In the genomic region with DNA sequence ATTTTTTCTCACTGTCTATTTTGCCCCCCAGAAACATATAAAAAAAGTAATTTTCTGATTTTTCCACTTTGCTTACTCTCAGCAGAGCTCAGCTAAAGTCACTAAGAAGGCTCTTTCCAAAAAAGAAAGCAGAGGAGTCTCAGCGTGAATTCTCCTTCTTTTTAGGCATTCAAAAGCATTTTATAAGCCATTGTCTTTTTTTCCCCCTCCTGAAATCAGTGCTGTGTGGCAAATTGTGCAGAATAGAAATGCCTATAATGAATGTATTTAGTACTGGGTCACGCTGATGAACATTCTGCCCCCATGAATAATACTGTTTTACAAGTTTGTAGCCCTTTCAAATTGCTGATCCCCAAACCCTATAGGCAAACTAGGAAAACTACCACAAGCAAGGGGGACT, we compare ENCODE assay signal across 12 cellular contexts. TPM values are rescaled to one million over a fixed set of nuclear protein-coding genes. Genes with fewer than 3 reads are reported as not detected.
DNase-seq lines count a peak whose midpoint lies in the region; TF ChIP-seq lines count a peak whose summit lies in the region.
"Had no signal": no experiment of that assay in that cellular context is flagged by ENCODE, and none has a peak within 500 bp of the region (broad histone marks: within the 10 kb centered on the region; RNA-seq: fewer than 3 reads in every experiment).

No MANE protein-coding gene starts in this region.

- dilution Hi-C loops in mammary epithelial cell (cut with HindIII; ENCODE audit: low sequenced_read_pairs), result loop anchor here (10.0 kb wide), 1 partner anchor 59 kb away; no protein-coding TSS in a partner anchor

- no peak overlapping the region for H3K4me2 ChIP-seq in mammary epithelial cell (ENCODE audit: insufficient read depth, low read depth, low read length)

- 78% methylated on average over 2 of the region's 2 CpGs for WGBS in mammary epithelial cell (ENCODE audit: low coverage, missing lambda C conversion rate)
- 17 to 47% methylated on average over 1 to 2 of the region's 2 CpGs for WGBS in endodermal cell (ENCODE audit: insufficient coverage in 1 of 2, insufficient read length in 1 of 2), 2 experiments

- TF ChIP-seq CTCF in breast epithelium (IDR thresholded peaks at IDR 0.05) (no peak), mammary epithelial cell (conservative IDR thresholded peaks at IDR 0.05 in 1 of 2, IDR thresholded peaks at IDR 0.05 in 1 of 2; ENCODE audit: extremely low read depth in 1 of 2, insufficient read depth in 1 of 2, low read depth in 1 of 2, low read length in 2 of 2) (no peak), endodermal cell (conservative IDR thresholded peaks at IDR 0.05) (peak; percentile 17), type B pancreatic cell (conservative IDR thresholded peaks at IDR 0.05) (no peak)

- H3K79me2 ChIP-seq in mammary epithelial cell (ENCODE audit: insufficient read depth, low read length), result no peaks in the 10 kb centered on the region

- no TSS peak for BruUV-seq in mammary epithelial cell (replicated peaks; lab: Mats Ljungman, UMichigan)

- no peaks in the 10 kb centered on the region for H4K20me1 ChIP-seq in mammary epithelial cell (ENCODE audit: insufficient read depth, low read length)

- H3K27ac Mint-ChIP-seq in endodermal cell, result no peak overlapping the region
- no peak overlapping the region for H3K27ac Mint-ChIP-seq in type B pancreatic cell

- DNase-seq in breast epithelium (ENCODE audit: low spot score in 2 of 2) (no peak), mammary epithelial cell (no peak), endodermal cell (no peak), type B pancreatic cell (ENCODE audit: extremely low spot score, unreplicated experiment) (no peak), NCI-H146 (lab: John Stamatoyannopoulos, UW) (no peak), posterior vena cava (ENCODE audit: low spot score) (no peak), nucleus accumbens (lab: John Stamatoyannopoulos, UW) (no peak)
- DNase-seq: 8988T; activated CD4-positive, CD25-positive, alpha-beta regulatory T cell treated with anti-CD3 and anti-CD28 coated beads, Interleukin-2, amount 50 U/mL, for 72 hours; activated T-cell treated with anti-CD3 and anti-CD28 coated beads, Interleukin-2, amount 50 U/mL, for 4 hours; anterior cingulate cortex had no signal

- intact Hi-C loops in breast epithelium (cut with DNase I; ENCODE audit: low total_unique reads) (no loop called here), mammary epithelial cell (cut with micrococcal nuclease) (no loop called here), posterior vena cava (cut with DNase I) (loop anchor here in 1 of 2 donors (10.0 kb wide), 1 partner anchor 279 kb away; no protein-coding TSS in a partner anchor)

- H3K9me3 ChIP-seq in breast epithelium, result no peaks in the 10 kb centered on the region
- H3K9me3 ChIP-seq in mammary epithelial cell (replicated peaks; ENCODE audit: insufficient read depth, low read length), result no peaks in the 10 kb centered on the region
- no peaks in the 10 kb centered on the region for H3K9me3 ChIP-seq in endodermal cell (ENCODE audit: control insufficient read depth, low read length)
- H3K9me3 ChIP-seq in neuron (ENCODE audit: low read length), result no peaks in the 10 kb centered on the region

- H2AFZ ChIP-seq in mammary epithelial cell (ENCODE audit: low read depth, low read length) (no peak overlapping the region), neuron (ENCODE audit: low read depth, low read length) (no peak overlapping the region)

- TF ChIP-seq POLR2A in breast epithelium (IDR thresholded peaks at IDR 0.05), result no peak

- H3K36me3 ChIP-seq in breast epithelium (no peaks in the 10 kb centered on the region), mammary epithelial cell (ENCODE audit: insufficient read depth, low read length) (no peaks in the 10 kb centered on the region), endodermal cell (ENCODE audit: control insufficient read depth, insufficient read depth, low read length) (no peaks in the 10 kb centered on the region), neuron (ENCODE audit: insufficient read depth, low read length) (peaks cover 20% of the 10 kb centered on the region)

- peak overlapping the region; percentile 66 to 82 for H3K27ac ChIP-seq in breast epithelium
- H3K27ac ChIP-seq in mammary epithelial cell (ENCODE audit: insufficient read depth, low read depth, low read length), result no peak overlapping the region
- H3K27ac ChIP-seq in endodermal cell (ENCODE audit: low read depth, low read length), result peak overlapping the region; percentile 79

- H3K36me3 Mint-ChIP-seq in endodermal cell (ENCODE audit: low read depth) (peaks cover 8% of the 10 kb centered on the region), type B pancreatic cell (peaks cover 21% of the 10 kb centered on the region)

- peaks cover 24% of the 10 kb centered on the region for H3K4me1 Mint-ChIP-seq in endodermal cell
- H3K4me1 Mint-ChIP-seq in type B pancreatic cell (ENCODE audit: unreplicated experiment), result peaks cover 9% of the 10 kb centered on the region

- H3K4me3 Mint-ChIP-seq in endodermal cell (no peak overlapping the region), type B pancreatic cell (peak overlapping the region; percentile 57)
- H3K4me3 Mint-ChIP-seq: activated T-cell treated with anti-CD3 and anti-CD28 coated beads, Interleukin-2, amount 50 U/mL, for 4 hours had no signal

- H3K27me3 Mint-ChIP-seq in endodermal cell (ENCODE audit: insufficient read depth) (no peaks in the 10 kb centered on the region), type B pancreatic cell (no peaks in the 10 kb centered on the region)

- H3K4me3 ChIP-seq in breast epithelium, result peak overlapping the region; percentile 57 to 76 (median 58)
- no peak overlapping the region for H3K4me3 ChIP-seq in mammary epithelial cell (replicated peaks in 1 of 3; ENCODE audit: insufficient read depth in 1 of 3, low read depth in 2 of 3, low read length in 3 of 3)
- H3K4me3 ChIP-seq in endodermal cell (ENCODE audit: low read length), result no peak overlapping the region
- H3K4me3 ChIP-seq in neuron (ENCODE audit: low read length), result peak overlapping the region; percentile 90

- H3K9me3 Mint-ChIP-seq in endodermal cell, result peaks cover 2% of the 10 kb centered on the region
- peaks cover 6% of the 10 kb centered on the region for H3K9me3 Mint-ChIP-seq in type B pancreatic cell

- in situ Hi-C loops in mammary epithelial cell (cut with MboI; ENCODE audit: low sequenced_read_pairs in 2 of 2), result no loop called here

- CTCF ChIA-PET in mammary epithelial cell (lab: Charles Lee; ENCODE audit: low non-redundant PET), result no interaction called here

- H3K27me3 ChIP-seq in breast epithelium (no peaks in the 10 kb centered on the region), mammary epithelial cell (ENCODE audit: insufficient read depth, low read length) (peaks cover 2% of the 10 kb centered on the region), endodermal cell (ENCODE audit: control insufficient read depth, insufficient read depth, low read length, poor library complexity, severe bottlenecking) (peaks cover 4% of the 10 kb centered on the region), neuron (ENCODE audit: insufficient read depth, low read length) (no peaks in the 10 kb centered on the region)

- no peak overlapping the region for H3K9ac ChIP-seq in mammary epithelial cell (ENCODE audit: insufficient read depth, low read length)
- H3K9ac ChIP-seq in endodermal cell (ENCODE audit: extremely low read depth, low read length, poor library complexity, severe bottlenecking), result no peak overlapping the region

- H3K4me1 ChIP-seq in breast epithelium (no peaks in the 10 kb centered on the region), mammary epithelial cell (ENCODE audit: insufficient read depth, low read length) (no peaks in the 10 kb centered on the region), endodermal cell (ENCODE audit: control insufficient read depth, insufficient read depth, low read length) (peaks cover 7% of the 10 kb centered on the region), neuron (ENCODE audit: insufficient read depth, low read length) (peaks cover 40% of the 10 kb centered on the region)

RNA-seq across cellular contexts. Expression of a gene that starts 1.6 kb away (rescaled TPM):
- total RNA-seq in breast epithelium (10 to 100 TPM; 34.2 to 67.2 (median 52.1) TPM), mammary epithelial cell (1 to 10 TPM in 1 of 2 donors, under 1 TPM in 1; 0.12 to 1.2 TPM), endodermal cell (1 to 10 TPM; 8.1 to 9.2 TPM), type B pancreatic cell (ENCODE audit: low replicate concordance) (7.1 and 91.8 TPM in 2 replicates), posterior vena cava (10 to 100 TPM; 19.6 to 33.7 TPM)
- polyA plus RNA-seq in mammary epithelial cell, result 0.01 TPM
- polyA minus RNA-seq in mammary epithelial cell, result not detected
- 97.7 TPM for polyA plus RNA-seq in endodermal cell (2013, experiment 1 of 2)
- 81.0 TPM for polyA plus RNA-seq in endodermal cell (2013, experiment 2 of 2)

Comparison
In these comparisons a context has a peak if more than half of its experiments do, and no peak if none do; other contexts are left out.
1. H3K4me3 ChIP-seq: peak in breast epithelium (3 of 3) and neuron (single experiment); none in mammary epithelial cell (0 of 3) and endodermal cell (single experiment).